Comparison of ENCODE assay signal across 9 cellular contexts in genomic region chr14:61749264-61749663, GRCh38. TPM values are rescaled to one million over a fixed set of nuclear protein-coding genes. Genes with fewer than 3 reads are reported as not detected.
DNase-seq lines count a peak whose midpoint lies in the region; ATAC-seq, FAIRE-seq and TF ChIP-seq lines count a peak whose summit lies in the region.
"Had no signal": no experiment of that assay in that cellular context is flagged by ENCODE, and none has a peak within 500 bp of the region (broad histone marks: within the 10 kb centered on the region; RNA-seq: fewer than 3 reads in every experiment).

No MANE protein-coding gene starts in this region.

- peak; percentile 19 for DNase-seq in NCI-H82 (lab: John Stamatoyannopoulos, UW)
- DNase-seq in NCI-H82 treated with DMSO at 0.1 percent for 48 hours (lab: John Stamatoyannopoulos, UW; ENCODE audit: unreplicated experiment), result no peak
- DNase-seq in NCI-H2029 (lab: John Stamatoyannopoulos, UW), result peak; percentile 76
- peak; percentile 60 for DNase-seq in choroid plexus epithelial cell (ENCODE audit: low read depth)
- peak; percentile 64 for DNase-seq in renal cortical epithelial cell (ENCODE audit: low read depth)
- no peak for DNase-seq in activated effector memory CD4-positive, alpha-beta T cell treated with Interleukin-2 at 50 U/mL for 16 hours
- no peak for DNase-seq in small intestine
- DNase-seq: activated CD4-positive, CD25-positive, alpha-beta regulatory T cell treated with anti-CD3 and anti-CD28 coated beads, Interleukin-2, amount 50 U/mL, for 72 hours had no signal

- ATAC-seq in HG03025 (IDR thresholded peaks at IDR 0.05; ENCODE audit: low FRiP score, unreplicated experiment), result no peak

- 54 to 82% (median 79%) methylated on average over 3 of the region's 3 CpGs for WGBS in small intestine, 3 donors

- FAIRE-seq in small intestine (lab: Jason Lieb, UNC), result no peak

- TF ChIP-seq CTCF in choroid plexus epithelial cell (conservative IDR thresholded peaks at IDR 0.05; ENCODE audit: low read depth, low read length), result no peak

- no peak overlapping the region for H3K27ac ChIP-seq in small intestine (ENCODE audit: low read depth in 1 of 2, low read length in 1 of 2)

- peaks cover 0 to 2% of the 10 kb centered on the region in 2 donors for H3K4me1 ChIP-seq in small intestine (ENCODE audit: control insufficient read depth in 2 of 2, insufficient read depth in 1 of 2, low read depth in 1 of 2, low read length in 1 of 2)

- H3K4me3 ChIP-seq in choroid plexus epithelial cell (ENCODE audit: low read depth, low read length) (peak overlapping the region; percentile 4), small intestine (ENCODE audit: low read depth in 1 of 2, low read length in 2 of 2) (no peak overlapping the region)

- no peaks in the 10 kb centered on the region for H3K9me3 ChIP-seq in small intestine (ENCODE audit: control insufficient read depth, low read depth)

- peaks cover 0 to 3% of the 10 kb centered on the region in 2 donors for H3K27me3 ChIP-seq in small intestine (ENCODE audit: control insufficient read depth in 2 of 2, insufficient read depth in 2 of 2, low read length in 2 of 2)

- H3K36me3 ChIP-seq in small intestine (ENCODE audit: control insufficient read depth in 2 of 2, insufficient read depth in 2 of 2, low read length in 2 of 2), result peaks cover 3% of the 10 kb centered on the region in 2 donors

RNA-seq across cellular contexts. Expression of gene SNAPC1, which starts 13.0 kb away (rescaled TPM):
- 38.6 and 50.4 TPM in 2 replicates for total RNA-seq in renal cortical epithelial cell
- 1 to 10 TPM; 1.4 to 3.7 (median 2.2) TPM for polyA plus RNA-seq in small intestine

RNA-seq across cellular contexts. Expression of gene HIF1A, which starts 54.0 kb away (rescaled TPM):
- 443 and 1,090 TPM in 2 replicates for total RNA-seq in renal cortical epithelial cell
- polyA plus RNA-seq in small intestine, result 10 to 100 TPM; 19.5 to 49.1 (median 21.2) TPM

Comparison
In these comparisons a context has a peak if more than half of its experiments do, and no peak if none do; other contexts are left out.
1. DNase-seq: peak in NCI-H82 (single experiment), NCI-H2029 (single experiment), choroid plexus epithelial cell (single experiment) and renal cortical epithelial cell (single experiment); none in NCI-H82 treated with DMSO at 0.1 percent for 48 hours (single experiment), activated effector memory CD4-positive, alpha-beta T cell treated with Interleukin-2 at 50 U/mL for 16 hours (single experiment) and small intestine (single experiment).